Comparison of ENCODE assay signal across 1 cellular context in the genomic region with DNA sequence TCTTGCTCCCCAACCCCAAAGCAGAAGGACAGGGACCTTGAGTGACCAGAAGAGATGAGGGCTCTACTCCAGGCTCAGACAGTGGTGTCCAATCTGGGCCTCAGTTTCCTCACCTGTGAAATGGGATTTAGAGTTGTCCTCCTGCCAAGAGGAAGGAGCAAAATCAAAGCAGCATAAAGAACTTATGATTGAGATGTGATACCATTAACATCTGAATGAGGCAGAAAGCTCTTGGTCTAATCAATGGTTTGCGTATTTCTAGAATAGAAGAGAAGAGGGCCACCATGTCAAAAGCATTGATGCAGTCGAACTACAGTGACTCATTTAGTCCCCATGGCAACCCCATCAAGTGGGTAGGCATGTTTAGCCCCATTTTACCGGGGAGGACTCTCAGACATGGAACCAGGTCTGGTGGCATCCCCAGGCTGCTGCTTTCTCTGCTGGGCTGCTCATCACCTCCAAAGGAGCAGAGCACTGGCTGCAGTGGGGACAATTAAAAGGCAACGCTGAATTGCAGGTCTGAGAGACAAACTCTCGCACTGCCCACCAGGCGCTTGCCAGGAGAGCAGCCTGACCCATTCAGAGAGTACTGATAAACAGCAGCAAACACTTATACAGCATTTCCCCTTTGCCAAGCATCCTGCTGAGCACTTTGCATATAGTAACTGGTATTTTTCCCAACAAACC.
TF ChIP-seq lines count a peak whose summit lies in the region.

No MANE protein-coding gene starts in this region.

TF ChIP-seq in IMR-90, 13 proteins besides CTCF, POLR2A, EP300 and RAD21:
- TF ChIP-seq MAFK (IDR thresholded peaks at IDR 0.05; ENCODE audit: low read depth, low read length) (no peak), BHLHE40 (IDR thresholded peaks at IDR 0.05; ENCODE audit: low read depth, low read length) (no peak), RCOR1 (IDR thresholded peaks at IDR 0.05; ENCODE audit: insufficient replicate concordance, low read length) (peak; percentile 16)
- TF ChIP-seq, protein P1, sequence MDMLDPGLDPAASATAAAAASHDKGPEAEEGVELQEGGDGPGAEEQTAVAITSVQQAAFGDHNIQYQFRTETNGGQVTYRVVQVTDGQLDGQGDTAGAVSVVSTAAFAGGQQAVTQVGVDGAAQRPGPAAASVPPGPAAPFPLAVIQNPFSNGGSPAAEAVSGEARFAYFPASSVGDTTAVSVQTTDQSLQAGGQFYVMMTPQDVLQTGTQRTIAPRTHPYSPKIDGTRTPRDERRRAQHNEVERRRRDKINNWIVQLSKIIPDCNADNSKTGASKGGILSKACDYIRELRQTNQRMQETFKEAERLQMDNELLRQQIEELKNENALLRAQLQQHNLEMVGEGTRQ (IDR thresholded peaks at IDR 0.05; ENCODE audit: low read depth, low read length), result no peak
